8 cellular contexts compared by ENCODE assay signal in genomic region chr10:127991543-127992255, GRCh38.
DNase-seq lines count a peak whose midpoint lies in the region; ATAC-seq and TF ChIP-seq lines count a peak whose summit lies in the region.

No MANE protein-coding gene starts in this region.

- H3K4me3 Mint-ChIP-seq in CD8-positive, alpha-beta memory T cell = peak overlapping the region in 4 of 7 donors; percentile 14 to 51 (median 35)

- no peak overlapping the region for H3K4me3 ChIP-seq in CD8-positive, alpha-beta memory T cell (ENCODE audit: low read length)
- no peak overlapping the region for H3K4me3 ChIP-seq in esophagus (ENCODE audit: low read depth in 1 of 2, low read length in 2 of 2)
- peak overlapping the region; percentile 22 for H3K4me3 ChIP-seq in skeletal muscle satellite cell (ENCODE audit: low read length)

- ATAC-seq in SK-N-SH treated with all-trans-retinoic acid at 6 μM for 48 hours (peak; percentile 27), GM18873 (IDR thresholded peaks at IDR 0.05; ENCODE audit: low FRiP score, unreplicated experiment) (no peak), GM18498 (IDR thresholded peaks at IDR 0.05; ENCODE audit: unreplicated experiment) (no peak), HG03095 (IDR thresholded peaks at IDR 0.05; ENCODE audit: unreplicated experiment) (no peak)

- H3K36me3 Mint-ChIP-seq in CD8-positive, alpha-beta memory T cell = no peaks in the 10 kb centered on the region

- peaks cover 15 to 26% of the 10 kb centered on the region in 2 donors for H3K27me3 Mint-ChIP-seq in CD8-positive, alpha-beta memory T cell

- H3K4me1 ChIP-seq in CD8-positive, alpha-beta memory T cell (ENCODE audit: insufficient read depth, low read length) = peaks cover 9% of the 10 kb centered on the region
- H3K4me1 ChIP-seq in esophagus (ENCODE audit: control insufficient read depth in 2 of 2, insufficient read depth in 2 of 2, low read length in 1 of 2) (peaks cover 0 to 2% of the 10 kb centered on the region in 2 donors), skeletal muscle satellite cell (ENCODE audit: control insufficient read depth, insufficient read depth, low read length) (peaks cover 34% of the 10 kb centered on the region)

- no peaks in the 10 kb centered on the region for H3K9me3 ChIP-seq in CD8-positive, alpha-beta memory T cell (ENCODE audit: low read length)
- H3K9me3 ChIP-seq in esophagus (ENCODE audit: control insufficient read depth in 2 of 2, insufficient read depth in 1 of 2, low read depth in 1 of 2, low read length in 1 of 2) (no peaks in the 10 kb centered on the region), skeletal muscle satellite cell (replicated peaks; ENCODE audit: low read length) (no peaks in the 10 kb centered on the region)

- H3K27me3 ChIP-seq in CD8-positive, alpha-beta memory T cell (ENCODE audit: insufficient read depth, low read length, poor library complexity, severe bottlenecking) = no peaks in the 10 kb centered on the region
- H3K27me3 ChIP-seq in esophagus (ENCODE audit: control insufficient read depth in 1 of 2, insufficient read depth in 2 of 2, low read length in 2 of 2) (no peaks in the 10 kb centered on the region), skeletal muscle satellite cell (ENCODE audit: control insufficient read depth, insufficient read depth, low read length) (no peaks in the 10 kb centered on the region)

- H3K4me1 Mint-ChIP-seq in CD8-positive, alpha-beta memory T cell = peaks cover 10 to 20% (median 15%) of the 10 kb centered on the region in 3 donors

- POLR2A ChIA-PET in CD8-positive, alpha-beta memory T cell (lab: Charles Lee) = no interaction called here

- CTCF ChIA-PET in CD8-positive, alpha-beta memory T cell (lab: Charles Lee) = interaction anchor here (1.3 to 1.5 kb wide), 2 partner anchors 19 to 43 kb away, joined by 3 to 4 read pairs; no protein-coding TSS in a partner anchor

- H3K4me2 ChIP-seq in skeletal muscle satellite cell (ENCODE audit: low read length) = peak overlapping the region; percentile 79

- H3K36me3 ChIP-seq in CD8-positive, alpha-beta memory T cell (ENCODE audit: insufficient read depth, low read length) = no peaks in the 10 kb centered on the region
- H3K36me3 ChIP-seq in esophagus (ENCODE audit: control insufficient read depth in 2 of 2, insufficient read depth in 2 of 2, low read length in 1 of 2) (no peaks in the 10 kb centered on the region), skeletal muscle satellite cell (ENCODE audit: insufficient read depth, low read length) (no peaks in the 10 kb centered on the region)

- H3K27ac Mint-ChIP-seq in CD8-positive, alpha-beta memory T cell = peak overlapping the region in 4 of 8 donors; percentile 12 to 80 (median 52)

- no peak overlapping the region for H3K27ac ChIP-seq in CD8-positive, alpha-beta memory T cell (ENCODE audit: low read depth, low read length)
- H3K27ac ChIP-seq in esophagus (ENCODE audit: low read depth in 2 of 2, low read length in 1 of 2) = peak overlapping the region; percentile 8 to 51

- H3K9ac ChIP-seq in skeletal muscle satellite cell (ENCODE audit: low read depth, low read length) = peak overlapping the region; percentile 71

- no peak for DNase-seq in CD8-positive, alpha-beta memory T cell
- DNase-seq in inferior parietal cortex (ENCODE audit: extremely low spot score) = no peak

- 71 to 75% methylated on average over 8 of the region's 8 CpGs for WGBS in esophagus, 2 donors

- no peaks in the 10 kb centered on the region for H3K9me3 Mint-ChIP-seq in CD8-positive, alpha-beta memory T cell

TF ChIP-seq in SK-N-SH treated with all-trans-retinoic acid at 6 μM for 48 hours, 23 proteins besides CTCF, POLR2A, EP300 and RAD21 (continues in another document):
- TF ChIP-seq POU6F1 (CRISPR knock-in tag; IDR thresholded peaks at IDR 0.05; ENCODE audit: borderline replicate concordance, low read depth) = no peak
- no peak for TF ChIP-seq TSHZ2 (CRISPR knock-in tag; IDR thresholded peaks at IDR 0.05)
- no peak for TF ChIP-seq ARNTL (CRISPR knock-in tag; IDR thresholded peaks at IDR 0.05; ENCODE audit: borderline replicate concordance, low read depth)
- TF ChIP-seq PATZ1 (CRISPR knock-in tag; IDR thresholded peaks at IDR 0.05; ENCODE audit: borderline replicate concordance) = no peak
- TF ChIP-seq PPARA (CRISPR knock-in tag; IDR thresholded peaks at IDR 0.05; ENCODE audit: borderline replicate concordance) = no peak
- no peak for TF ChIP-seq ZFP30 (CRISPR knock-in tag; IDR thresholded peaks at IDR 0.05)
- peak; percentile 50; the same call in 1 of the 2 replicates for TF ChIP-seq ZC3H10 (CRISPR knock-in tag; IDR thresholded peaks at IDR 0.05)
- no peak for TF ChIP-seq ZFP3 (CRISPR knock-in tag; IDR thresholded peaks at IDR 0.05)
- no peak for TF ChIP-seq ESRRG (CRISPR knock-in tag; IDR thresholded peaks at IDR 0.05)
- peak; percentile 1; the same call in 1 of the 2 replicates for TF ChIP-seq ISL1 (CRISPR knock-in tag; IDR thresholded peaks at IDR 0.05)
- TF ChIP-seq RARB (CRISPR knock-in tag; IDR thresholded peaks at IDR 0.05) = no peak
- no peak for TF ChIP-seq ZNF8 (CRISPR knock-in tag; IDR thresholded peaks at IDR 0.05)
- TF ChIP-seq GLIS3 (CRISPR knock-in tag; IDR thresholded peaks at IDR 0.05) = no peak
- TF ChIP-seq BACH2 (CRISPR knock-in tag; IDR thresholded peaks at IDR 0.05; ENCODE audit: borderline replicate concordance) = no peak
- no peak for TF ChIP-seq TCF4 (CRISPR knock-in tag; IDR thresholded peaks at IDR 0.05; ENCODE audit: borderline replicate concordance)
- no peak for TF ChIP-seq ZNF565 (CRISPR knock-in tag; conservative IDR thresholded peaks at IDR 0.05; ENCODE audit: low read depth)
- no peak for TF ChIP-seq ZNF70 (CRISPR knock-in tag; IDR thresholded peaks at IDR 0.05)
- no peak for TF ChIP-seq SNAI2 (CRISPR knock-in tag; IDR thresholded peaks at IDR 0.05)
- TF ChIP-seq TOX (CRISPR knock-in tag; IDR thresholded peaks at IDR 0.05; ENCODE audit: borderline replicate concordance) = no peak
